Comparison of ENCODE assay signal across 10 cellular contexts in the genomic region with DNA sequence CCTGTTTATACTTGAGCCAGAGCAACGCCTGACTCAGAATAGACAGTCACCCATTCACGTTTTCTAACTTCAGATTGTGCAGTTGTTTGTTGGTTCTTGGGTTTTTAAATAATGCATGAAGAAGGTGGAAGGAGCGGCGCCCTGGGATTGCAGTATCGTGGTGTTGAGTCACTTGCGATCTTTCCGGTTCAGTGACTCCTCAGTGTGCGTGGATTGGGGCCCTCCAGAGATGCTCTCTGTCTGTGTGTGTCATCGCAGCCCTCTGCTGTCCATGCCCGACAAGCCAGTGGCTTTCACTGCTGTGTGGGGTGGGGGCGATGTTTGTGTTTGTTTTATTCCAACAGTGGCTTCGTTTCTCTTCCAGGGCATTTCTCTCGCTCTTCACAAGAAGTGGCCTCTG.
A peak's percentile ranks its signal among the peaks of the same experiment; 100 is the strongest.
DNase-seq lines count a peak whose midpoint lies in the region; ATAC-seq and TF ChIP-seq lines count a peak whose summit lies in the region.
"Had no signal": no experiment of that assay in that cellular context is flagged by ENCODE, and none has a peak within 500 bp of the region (broad histone marks: within the 10 kb centered on the region; RNA-seq: fewer than 3 reads in every experiment).

No MANE protein-coding gene starts in this region.

- H3K4me1 ChIP-seq in vagina (no peaks in the 10 kb centered on the region), heart right ventricle (peaks cover 0 to 20% (median 0%) of the 10 kb centered on the region in 9 donors)

- peak; percentile 25 for ATAC-seq in activated CD8-positive, alpha-beta T cell treated with anti-CD3 and anti-CD28 coated beads, Interleukin-2, amount 10 ng/mL, durations not matched to agents 7 days and 5 days
- no peak for ATAC-seq in HG03457 (IDR thresholded peaks at IDR 0.05; ENCODE audit: unreplicated experiment)
- no peak for ATAC-seq in heart right ventricle

- intact Hi-C loops in vagina (cut with DNase I) (no loop called here), heart right ventricle (cut with DNase I) (no loop called here)

- H3K9me3 ChIP-seq in vagina, result no peaks in the 10 kb centered on the region
- H3K9me3 ChIP-seq in heart right ventricle, result no peaks in the 10 kb centered on the region
- H3K9me3 ChIP-seq: Caco-2 had no signal

- CTCF ChIA-PET in activated CD8-positive, alpha-beta T cell treated with anti-CD3 and anti-CD28 coated beads, Interleukin-2, amount 10 ng/mL, durations not matched to agents 7 days and 5 days (lab: Charles Lee), result no interaction called here

- peak overlapping the region; percentile 90 for H3K27ac Mint-ChIP-seq in T-helper 2 cell treated with Interferon-gamma antibody and Interleukin-4, amounts not matched to agents 5 μg/mL and 100 μg/mL, for 36 hours
- peak overlapping the region; percentile 94 for H3K27ac Mint-ChIP-seq in activated CD8-positive, alpha-beta T cell treated with anti-CD3 and anti-CD28 coated beads, Interleukin-2, amount 10 ng/mL, durations not matched to agents 7 days and 5 days
- H3K27ac Mint-ChIP-seq in glutamatergic neuron (ENCODE audit: unreplicated experiment), result peak overlapping the region; percentile 5

- peak overlapping the region; percentile 68 for H3K4me3 Mint-ChIP-seq in T-helper 2 cell treated with Interferon-gamma antibody and Interleukin-4, amounts not matched to agents 5 μg/mL and 100 μg/mL, for 36 hours
- H3K4me3 Mint-ChIP-seq in activated CD8-positive, alpha-beta T cell treated with anti-CD3 and anti-CD28 coated beads, Interleukin-2, amount 10 ng/mL, durations not matched to agents 7 days and 5 days, result peak overlapping the region; percentile 60
- H3K4me3 Mint-ChIP-seq in glutamatergic neuron (ENCODE audit: unreplicated experiment), result peak overlapping the region; percentile 59

- DNase-seq in T-helper 2 cell treated with Interferon-gamma antibody and Interleukin-4, amounts not matched to agents 5 μg/mL and 100 μg/mL, for 36 hours (ENCODE audit: low spot score), result peak; percentile 71
- DNase-seq in T-helper 2 cell (no peak), glutamatergic neuron (no peak), substantia nigra (lab: John Stamatoyannopoulos, UW) (peak in 19 of 49 donors; percentile 19 to 72 (median 38)), vagina (ENCODE audit: extremely low spot score in 2 of 2) (no peak), heart right ventricle (no peak)
- peak; percentile 40 for DNase-seq in activated CD8-positive, alpha-beta T cell treated with anti-CD3 and anti-CD28 coated beads, Interleukin-2, amount 10 ng/mL, durations not matched to agents 7 days and 5 days
- DNase-seq: KG1 had no signal

- peaks cover 24% of the 10 kb centered on the region for H3K36me3 Mint-ChIP-seq in T-helper 2 cell treated with Interferon-gamma antibody and Interleukin-4, amounts not matched to agents 5 μg/mL and 100 μg/mL, for 36 hours (ENCODE audit: low read depth)
- H3K36me3 Mint-ChIP-seq in activated CD8-positive, alpha-beta T cell treated with anti-CD3 and anti-CD28 coated beads, Interleukin-2, amount 10 ng/mL, durations not matched to agents 7 days and 5 days (ENCODE audit: low read depth), result peaks cover 20% of the 10 kb centered on the region
- no peaks in the 10 kb centered on the region for H3K36me3 Mint-ChIP-seq in glutamatergic neuron (ENCODE audit: unreplicated experiment)

- H3K9me3 Mint-ChIP-seq in T-helper 2 cell treated with Interferon-gamma antibody and Interleukin-4, amounts not matched to agents 5 μg/mL and 100 μg/mL, for 36 hours, result no peaks in the 10 kb centered on the region
- H3K9me3 Mint-ChIP-seq in activated CD8-positive, alpha-beta T cell treated with anti-CD3 and anti-CD28 coated beads, Interleukin-2, amount 10 ng/mL, durations not matched to agents 7 days and 5 days (ENCODE audit: insufficient read depth), result no peaks in the 10 kb centered on the region
- peaks cover 5% of the 10 kb centered on the region for H3K9me3 Mint-ChIP-seq in glutamatergic neuron (ENCODE audit: unreplicated experiment)

- no peak for TF ChIP-seq POLR2A in vagina (IDR thresholded peaks at IDR 0.05)

- no peaks in the 10 kb centered on the region for H3K27me3 Mint-ChIP-seq in T-helper 2 cell treated with Interferon-gamma antibody and Interleukin-4, amounts not matched to agents 5 μg/mL and 100 μg/mL, for 36 hours (ENCODE audit: low read depth)
- H3K27me3 Mint-ChIP-seq in activated CD8-positive, alpha-beta T cell treated with anti-CD3 and anti-CD28 coated beads, Interleukin-2, amount 10 ng/mL, durations not matched to agents 7 days and 5 days (ENCODE audit: low read depth), result no peaks in the 10 kb centered on the region
- H3K27me3 Mint-ChIP-seq in glutamatergic neuron (ENCODE audit: unreplicated experiment), result peaks cover 2% of the 10 kb centered on the region

- POLR2A ChIA-PET in activated CD8-positive, alpha-beta T cell treated with anti-CD3 and anti-CD28 coated beads, Interleukin-2, amount 10 ng/mL, durations not matched to agents 7 days and 5 days (lab: Charles Lee), result interaction anchor here (1.3 to 2.1 kb wide), 2 partner anchors 9 to 24 kb away, joined by 3 to 4 read pairs; no protein-coding TSS in a partner anchor

- H3K27me3 ChIP-seq in vagina (no peaks in the 10 kb centered on the region), heart right ventricle (no peaks in the 10 kb centered on the region)

- WGBS in heart right ventricle, 2 donors, result 81 to 84% methylated on average over 13 of the region's 13 CpGs

- TF ChIP-seq CTCF in glutamatergic neuron (IDR thresholded peaks at IDR 0.05; ENCODE audit: partially characterized antibody, unreplicated experiment), result no peak
- TF ChIP-seq CTCF in vagina (IDR thresholded peaks at IDR 0.05), result no peak
- TF ChIP-seq CTCF in heart right ventricle (IDR thresholded peaks at IDR 0.05), result no peak

- H3K4me3 ChIP-seq in vagina, result no peak overlapping the region
- no peak overlapping the region for H3K4me3 ChIP-seq in heart right ventricle

- H3K36me3 ChIP-seq in vagina (no peaks in the 10 kb centered on the region), heart right ventricle (no peaks in the 10 kb centered on the region)

- H3K27ac ChIP-seq in substantia nigra (ENCODE audit: low read depth, low read length, poor library complexity, severe bottlenecking) (peak overlapping the region; percentile 57), vagina (no peak overlapping the region), heart right ventricle (no peak overlapping the region)

- peaks cover 53% of the 10 kb centered on the region for H3K4me1 Mint-ChIP-seq in T-helper 2 cell treated with Interferon-gamma antibody and Interleukin-4, amounts not matched to agents 5 μg/mL and 100 μg/mL, for 36 hours (ENCODE audit: low read depth)
- H3K4me1 Mint-ChIP-seq in activated CD8-positive, alpha-beta T cell treated with anti-CD3 and anti-CD28 coated beads, Interleukin-2, amount 10 ng/mL, durations not matched to agents 7 days and 5 days (ENCODE audit: low read depth), result peaks cover 71% of the 10 kb centered on the region
- H3K4me1 Mint-ChIP-seq in glutamatergic neuron (ENCODE audit: low read depth, unreplicated experiment), result peaks cover 30% of the 10 kb centered on the region

Comparison
In these comparisons a context has a peak if more than half of its experiments do, and no peak if none do; other contexts are left out.
1. DNase-seq: peak in T-helper 2 cell treated with Interferon-gamma antibody and Interleukin-4, amounts not matched to agents 5 μg/mL and 100 μg/mL, for 36 hours (single experiment) and activated CD8-positive, alpha-beta T cell treated with anti-CD3 and anti-CD28 coated beads, Interleukin-2, amount 10 ng/mL, durations not matched to agents 7 days and 5 days (single experiment); none in T-helper 2 cell (0 of 5), glutamatergic neuron (single experiment), vagina (0 of 2) and heart right ventricle (0 of 2).
2. H3K27ac Mint-ChIP-seq: peak in every context shown above with its lines; median percentile 94 in activated CD8-positive, alpha-beta T cell treated with anti-CD3 and anti-CD28 coated beads, Interleukin-2, amount 10 ng/mL, durations not matched to agents 7 days and 5 days; 90 in T-helper 2 cell treated with Interferon-gamma antibody and Interleukin-4, amounts not matched to agents 5 μg/mL and 100 μg/mL, for 36 hours; 5 in glutamatergic neuron.
3. Peak in every context shown above with its lines, with median percentiles within 50 percentile points of each other: H3K4me3 Mint-ChIP-seq.